34 cellular contexts compared by ENCODE assay signal in genomic region chr10:64753516-64753915, GRCh38.
"Had no signal": no experiment of that assay in that cellular context is flagged by ENCODE, and none has a peak within 500 bp of the region (broad histone marks: within the 10 kb centered on the region; RNA-seq: fewer than 3 reads in every experiment).

No MANE protein-coding gene starts in this region.

- H3K9me3 ChIP-seq: adrenal gland, ascending aorta, body of pancreas, breast epithelium had no signal

- H3K27ac ChIP-seq: adrenal gland, ascending aorta, body of pancreas, brain microvascular endothelial cell, breast epithelium, cardiac muscle cell had no signal

- ATAC-seq: activated naive CD4-positive, alpha-beta T cell treated with anti-CD3 and anti-CD28 coated beads, Interleukin-2, amount 50 U/mL, for 72 hours; activated naive CD8-positive, alpha-beta T cell treated with anti-CD3 and anti-CD28 coated beads, Interleukin-2, amount 50 U/mL, for 24 hours; activated T-cell treated with anti-CD3 and anti-CD28 coated beads, Interleukin-2, amount 50 U/mL, for 4 hours; activated T-cell treated with anti-CD3 and anti-CD28 coated beads, Interleukin-2, amount 50 U/mL, for 72 hours; activated T-helper 17 cell treated with anti-CD3 and anti-CD28 coated beads, Interleukin-2, amount 50 U/mL, for 72 hours; body of pancreas had no signal

- H3K4me3 ChIP-seq: adrenal gland, ascending aorta, body of pancreas, breast epithelium, cardiac muscle cell had no signal

- H3K36me3 ChIP-seq: adrenal gland, ascending aorta, brain microvascular endothelial cell, breast epithelium, cardiac muscle cell had no signal

- H3K27me3 ChIP-seq: adrenal gland, ascending aorta, body of pancreas, brain microvascular endothelial cell, breast epithelium, cardiac muscle cell had no signal

- DNase-seq: activated effector memory CD4-positive, alpha-beta T cell treated with anti-CD3 and anti-CD28 coated beads, Interleukin-2, amount 50 U/mL, for 16 hours; activated effector memory CD4-positive, alpha-beta T cell treated with Interleukin-2 at 50 U/mL for 16 hours; activated gamma-delta T cell; activated gamma-delta T cell treated with Interleukin-2 at 50 U/mL for 16 hours; activated naive CD4-positive, alpha-beta T cell; activated naive CD4-positive, alpha-beta T cell treated with anti-CD3 and anti-CD28 coated beads for 36 hours; activated naive CD4-positive, alpha-beta T cell treated with anti-CD3 and anti-CD28 coated beads, Interleukin-2, amount 10 ng/mL, durations not matched to agents 7 days and 5 days; activated naive CD4-positive, alpha-beta T cell treated with anti-CD3 and anti-CD28 coated beads, Interleukin-2, amount 50 U/mL, for 16 hours; activated naive CD4-positive, alpha-beta T cell treated with Interleukin-2 at 50 U/mL for 16 hours; activated naive CD8-positive, alpha-beta T cell treated with anti-CD3 and anti-CD28 coated beads for 36 hours; activated naive CD8-positive, alpha-beta T cell treated with anti-CD3 and anti-CD28 coated beads, Interleukin-2, amount 10 ng/mL, durations not matched to agents 7 days and 5 days; activated naive CD8-positive, alpha-beta T cell treated with anti-CD3 and anti-CD28 coated beads, Interleukin-2, amount 50 U/mL, for 24 hours; activated T-cell treated with anti-CD3 and anti-CD28 coated beads, Interleukin-2, amount 50 U/mL, for 1 hour; activated T-cell treated with anti-CD3 and anti-CD28 coated beads, Interleukin-2, amount 50 U/mL, for 24 hours; activated T-cell treated with anti-CD3 and anti-CD28 coated beads, Interleukin-2, amount 50 U/mL, for 4 hours; activated T-cell treated with anti-CD3 and anti-CD28 coated beads, Interleukin-2, amount 50 U/mL, for 48 hours; activated T-cell treated with anti-CD3 and anti-CD28 coated beads, Interleukin-2, amount 50 U/mL, for 72 hours; adrenal gland; amniotic stem cell; amygdala; anterior cingulate cortex; aorta; body of pancreas; brain microvascular endothelial cell; caudate nucleus; central memory CD4-positive, alpha-beta T cell; cerebellar nuclear complex had no signal

- FAIRE-seq: astrocyte, bronchial epithelial cell had no signal

- H3K4me1 ChIP-seq: adrenal gland, ascending aorta, body of pancreas, breast epithelium had no signal
